Comparison of ENCODE assay signal across 8 cellular contexts in genomic region chr1:241532173-241532553, GRCh38. TPM values are rescaled to one million over a fixed set of nuclear protein-coding genes. Genes with fewer than 3 reads are reported as not detected.
DNase-seq lines count a peak whose midpoint lies in the region; ATAC-seq and TF ChIP-seq lines count a peak whose summit lies in the region.

Gene KMO, plus strand, starts transcription at chr1:241532378. Its CDS starts 67 bp downstream, at chr1:241532445.

- intact Hi-C loops in CD8-positive, alpha-beta T cell (cut with DNase I, micrococcal nuclease): loop anchor here (2.0 to 5.0 kb wide), 4 partner anchors 75 to 485 kb away; partner anchors contain the start of genes EXO1 (in 1 of the 2) and MAP1LC3C (in 1 of the 2)
- intact Hi-C loops in thyroid gland (cut with DNase I): loop anchor here (5.0 kb wide), 1 partner anchor 110 kb away; the partner anchor contains the start of genes CHML and OPN3

- DNase-seq in CD8-positive, alpha-beta T cell: no peak
- DNase-seq in activated naive CD4-positive, alpha-beta T cell treated with anti-CD3 and anti-CD28 coated beads, Interleukin-2, amount 50 U/mL, for 72 hours (ENCODE audit: low spot score in 2 of 2): no peak
- DNase-seq in left lobe of liver (ENCODE audit: low spot score) (no peak), thyroid gland (no peak), mucosa of gallbladder (ENCODE audit: low spot score) (no peak), HT-29 (ENCODE audit: low spot score) (no peak)

- peak within 1 kb of the TSS; percentile 77 for H3K27ac Mint-ChIP-seq in CD8-positive, alpha-beta T cell
- H3K27ac Mint-ChIP-seq in activated naive CD4-positive, alpha-beta T cell treated with anti-CD3 and anti-CD28 coated beads, Interleukin-2, amount 50 U/mL, for 72 hours: peak within 1 kb of the TSS; percentile 90 to 95

- peaks cover 4% of the 10 kb centered on the region for H3K36me3 Mint-ChIP-seq in CD8-positive, alpha-beta T cell
- peaks cover 0 to 4% of the 10 kb centered on the region in 2 donors for H3K36me3 Mint-ChIP-seq in activated naive CD4-positive, alpha-beta T cell treated with anti-CD3 and anti-CD28 coated beads, Interleukin-2, amount 50 U/mL, for 72 hours

- peak within 1 kb of the TSS; percentile 63 for H3K4me3 ChIP-seq in CD8-positive, alpha-beta T cell (ENCODE audit: low read depth, low read length)
- H3K4me3 ChIP-seq in thyroid gland (replicated peaks in 1 of 3): peak within 1 kb of the TSS in 2 of 3 donors; percentile 23 to 41

- H3K27me3 ChIP-seq in CD8-positive, alpha-beta T cell (ENCODE audit: insufficient read depth, low read length): no peaks in the 10 kb centered on the region
- no peaks in the 10 kb centered on the region for H3K27me3 ChIP-seq in thyroid gland

- H3K9me3 ChIP-seq in CD8-positive, alpha-beta T cell (ENCODE audit: low read length): no peaks in the 10 kb centered on the region
- no peaks in the 10 kb centered on the region for H3K9me3 ChIP-seq in thyroid gland

- H3K27me3 Mint-ChIP-seq in CD8-positive, alpha-beta T cell (ENCODE audit: low read depth): no peaks in the 10 kb centered on the region

- peak; percentile 24 for ATAC-seq in CD8-positive, alpha-beta T cell
- ATAC-seq in GM19395 (IDR thresholded peaks at IDR 0.05; ENCODE audit: unreplicated experiment): peak; percentile 30
- ATAC-seq in HG03442 (IDR thresholded peaks at IDR 0.05; ENCODE audit: unreplicated experiment): peak; percentile 22
- peak; percentile 47 to 57 for ATAC-seq in activated naive CD4-positive, alpha-beta T cell treated with anti-CD3 and anti-CD28 coated beads, Interleukin-2, amount 50 U/mL, for 72 hours
- peak; percentile 69 for ATAC-seq in left lobe of liver

- POLR2A ChIA-PET in CD8-positive, alpha-beta T cell (lab: Charles Lee): interaction anchor here (0.6 to 1.2 kb wide), 3 partner anchors 13 to 126 kb away, joined by 3 to 4 read pairs (median 3); partner anchors contain the start of gene FH

- no peaks in the 10 kb centered on the region for H3K36me3 ChIP-seq in CD8-positive, alpha-beta T cell (ENCODE audit: insufficient read depth, low read length)
- no peaks in the 10 kb centered on the region for H3K36me3 ChIP-seq in thyroid gland

- H3K9me3 Mint-ChIP-seq in CD8-positive, alpha-beta T cell: no peaks in the 10 kb centered on the region
- H3K9me3 Mint-ChIP-seq in activated naive CD4-positive, alpha-beta T cell treated with anti-CD3 and anti-CD28 coated beads, Interleukin-2, amount 50 U/mL, for 72 hours: no peaks in the 10 kb centered on the region

- peaks cover 14% of the 10 kb centered on the region for H3K4me1 Mint-ChIP-seq in CD8-positive, alpha-beta T cell (ENCODE audit: low read depth)

- TF ChIP-seq CTCF in CD8-positive, alpha-beta T cell (IDR thresholded peaks at IDR 0.05): no peak
- TF ChIP-seq CTCF in thyroid gland (IDR thresholded peaks at IDR 0.05): no peak

- TF ChIP-seq POLR2A in thyroid gland (IDR thresholded peaks at IDR 0.05): no peak

- H3K4me1 ChIP-seq in CD8-positive, alpha-beta T cell (ENCODE audit: insufficient read depth, low read length): peaks cover 4% of the 10 kb centered on the region
- H3K4me1 ChIP-seq in thyroid gland: no peaks in the 10 kb centered on the region

- peak within 1 kb of the TSS; percentile 11 for H3K27ac ChIP-seq in CD8-positive, alpha-beta T cell (ENCODE audit: low read depth, low read length)
- no peak within 1 kb of the TSS for H3K27ac ChIP-seq in thyroid gland

- CTCF ChIA-PET in CD8-positive, alpha-beta T cell (lab: Charles Lee): interaction anchor here (0.6 to 1.7 kb wide), 4 partner anchors 12 to 470 kb away, joined by 3 to 11 read pairs (median 4); partner anchors contain the start of gene MAP1LC3C

- 2 to 3% methylated on average over 1 of the region's 1 CpG for WGBS in thyroid gland, 2 donors

- H3K4me3 Mint-ChIP-seq in CD8-positive, alpha-beta T cell: peak within 1 kb of the TSS; percentile 93

RNA-seq across cellular contexts. Expression of gene KMO, which starts in this region (rescaled TPM):
- not detected for total RNA-seq in CD8-positive, alpha-beta T cell
- not detected for total RNA-seq in activated naive CD4-positive, alpha-beta T cell treated with anti-CD3 and anti-CD28 coated beads, Interleukin-2, amount 50 U/mL, for 72 hours
- 37.5 TPM for total RNA-seq in left lobe of liver
- total RNA-seq in thyroid gland: 1 to 10 TPM in 1 of 4 donors, under 1 TPM in 2, not detected in 1; 0.27 to 2.3 (median 0.39) TPM
- total RNA-seq in mucosa of gallbladder: 0.83 TPM
- not detected in 2 replicates for total RNA-seq in HT-29 (2014; rRNA removed; shearing (Covaris generic))

Comparison
In these comparisons a context has a peak if more than half of its experiments do, and no peak if none do; other contexts are left out.
1. RNA of gene KMO (total RNA-seq): 37.5 TPM in left lobe of liver (single experiment); 0.83 TPM in mucosa of gallbladder (single experiment), 0.27 to 2.3 TPM in thyroid gland, not detected in CD8-positive, alpha-beta T cell, not detected in activated naive CD4-positive, alpha-beta T cell treated with anti-CD3 and anti-CD28 coated beads, Interleukin-2, amount 50 U/mL, for 72 hours and not detected in HT-29; every median in the first group is over 10 times any median in the second.
2. Peak in ATAC-seq, H3K4me3 ChIP-seq and H3K27ac ChIP-seq in CD8-positive, alpha-beta T cell; RNA of the gene not detected or under 1 TPM.
3. Peak in ATAC-seq in activated naive CD4-positive, alpha-beta T cell treated with anti-CD3 and anti-CD28 coated beads, Interleukin-2, amount 50 U/mL, for 72 hours; RNA of the gene not detected or under 1 TPM.
4. Peak in every context shown above with its lines, with median percentiles within 50 percentile points of each other: ATAC-seq.